17 cellular contexts compared by ENCODE assay signal in genomic region chr6:157546366-157546765, GRCh38.
A peak's percentile ranks its signal among the peaks of the same experiment; 100 is the strongest.
DNase-seq lines count a peak whose midpoint lies in the region; ATAC-seq and TF ChIP-seq lines count a peak whose summit lies in the region.
"Had no signal": no experiment of that assay in that cellular context is flagged by ENCODE, and none has a peak within 500 bp of the region (broad histone marks: within the 10 kb centered on the region; RNA-seq: fewer than 3 reads in every experiment).

No MANE protein-coding gene starts in this region.

- CTCF ChIA-PET in A673 (lab: Charles Lee), result interaction anchor here (0.6 kb wide), 1 partner anchor 564 kb away, joined by 3 read pairs; no protein-coding TSS in a partner anchor

- peaks cover 35% of the 10 kb centered on the region for H3K4me1 Mint-ChIP-seq in nephron
- peaks cover 38 to 51% of the 10 kb centered on the region in 2 donors for H3K4me1 Mint-ChIP-seq in stimulated activated naive B cell treated with anti-CD40 and anti-IgM and Interleukin-4, amounts not matched to agents 10 μg/mL and 1 μg/mL and 100 μg/mL, for 72 hours

- no peak for TF ChIP-seq CTCF in A673 (conservative IDR thresholded peaks at IDR 0.05; ENCODE audit: low read depth, low read length)
- no peak for TF ChIP-seq CTCF in nephron (IDR thresholded peaks at IDR 0.05; ENCODE audit: unreplicated experiment in 3 of 3)
- no peak for TF ChIP-seq CTCF in brain microvascular endothelial cell (IDR thresholded peaks at IDR 0.05; ENCODE audit: low read depth, low read length, missing control alignments)

- peaks cover 4% of the 10 kb centered on the region for H3K27me3 Mint-ChIP-seq in nephron (ENCODE audit: low read depth)
- H3K27me3 Mint-ChIP-seq in stimulated activated naive B cell treated with anti-CD40 and anti-IgM and Interleukin-4, amounts not matched to agents 10 μg/mL and 1 μg/mL and 100 μg/mL, for 72 hours, result no peaks in the 10 kb centered on the region
- H3K27me3 Mint-ChIP-seq: CD4-positive, alpha-beta memory T cell had no signal

- in situ Hi-C loops in brain microvascular endothelial cell (cut with HindIII; ENCODE audit: low pct_ligation_motif_present, low sequenced_read_pairs), result no loop called here

- intact Hi-C loops in A673 (cut with micrococcal nuclease; ENCODE audit: unreplicated experiment), result no loop called here

- no peaks in the 10 kb centered on the region for H3K9me3 ChIP-seq in A673 (ENCODE audit: low read depth, low read length, poor library complexity, severe bottlenecking)
- H3K9me3 ChIP-seq: A549 had no signal

- peaks cover 21% of the 10 kb centered on the region for H3K36me3 Mint-ChIP-seq in nephron (ENCODE audit: low read depth)
- H3K36me3 Mint-ChIP-seq in stimulated activated naive B cell treated with anti-CD40 and anti-IgM and Interleukin-4, amounts not matched to agents 10 μg/mL and 1 μg/mL and 100 μg/mL, for 72 hours, result peaks cover 50 to 66% of the 10 kb centered on the region in 2 donors

- peak; percentile 24 for DNase-seq in A673 (ENCODE audit: low spot score)
- peak; percentile 22 for DNase-seq in astrocyte of the hippocampus (ENCODE audit: low read depth, low spot score)
- DNase-seq in stimulated activated naive B cell treated with anti-CD40 and anti-IgM and Interleukin-4, amounts not matched to agents 10 μg/mL and 1 μg/mL and 100 μg/mL, for 72 hours, result no peak
- no peak for DNase-seq in brain microvascular endothelial cell
- no peak for DNase-seq in cortex of kidney (lab: John Stamatoyannopoulos, UW)
- no peak for DNase-seq in NCI-H1694 (lab: John Stamatoyannopoulos, UW)
- DNase-seq: CD4-positive, alpha-beta memory T cell; DMS153; DMS79 treated with DMSO at 0.1 percent for 48 hours; GF-D8; H9 had no signal

- H3K36me3 ChIP-seq in A673 (ENCODE audit: insufficient read depth, low read length, poor library complexity, severe bottlenecking), result no peaks in the 10 kb centered on the region
- H3K36me3 ChIP-seq in brain microvascular endothelial cell (replicated peaks), result no peaks in the 10 kb centered on the region

- peaks cover 3% of the 10 kb centered on the region for H3K4me1 ChIP-seq in A673 (ENCODE audit: insufficient read depth, low read length, poor library complexity, severe bottlenecking)
- H3K4me1 ChIP-seq: A549 had no signal

- H3K27ac ChIP-seq in A673 (ENCODE audit: low read depth, low read length, poor library complexity, severe bottlenecking) (no peak overlapping the region), brain microvascular endothelial cell (no peak overlapping the region)
- H3K27ac ChIP-seq: 22Rv1, A549, BLaER1 had no signal

- BruUV-seq in A673 (replicated peaks; lab: Mats Ljungman, UMichigan), result no TSS peak

- peak overlapping the region; percentile 44 to 84 (median 67) for H3K27ac Mint-ChIP-seq in nephron
- H3K27ac Mint-ChIP-seq in stimulated activated naive B cell treated with anti-CD40 and anti-IgM and Interleukin-4, amounts not matched to agents 10 μg/mL and 1 μg/mL and 100 μg/mL, for 72 hours, result peak overlapping the region; percentile 27

- peaks cover 16% of the 10 kb centered on the region for H3K9me3 Mint-ChIP-seq in nephron
- H3K9me3 Mint-ChIP-seq in stimulated activated naive B cell treated with anti-CD40 and anti-IgM and Interleukin-4, amounts not matched to agents 10 μg/mL and 1 μg/mL and 100 μg/mL, for 72 hours, result no peaks in the 10 kb centered on the region

- POLR2A ChIA-PET in A673 (lab: Charles Lee; ENCODE audit: low non-redundant PET), result no interaction called here

- H3K27me3 ChIP-seq in A673 (replicated peaks; ENCODE audit: insufficient read depth, low read depth, low read length, poor library complexity) (no peaks in the 10 kb centered on the region), brain microvascular endothelial cell (replicated peaks) (no peaks in the 10 kb centered on the region)
- H3K27me3 ChIP-seq: BLaER1 had no signal

- ATAC-seq in stimulated activated naive B cell treated with anti-CD40 and anti-IgM and Interleukin-4, amounts not matched to agents 10 μg/mL and 1 μg/mL and 100 μg/mL, for 72 hours (replicated peaks), result no peak
- ATAC-seq: A549, HepG2 had no signal

- no peak overlapping the region for H3K4me3 ChIP-seq in A673 (ENCODE audit: low read depth, low read length, poor library complexity, severe bottlenecking)
- no peak overlapping the region for H3K4me3 ChIP-seq in brain microvascular endothelial cell (ENCODE audit: low read depth, low read length)
- H3K4me3 ChIP-seq: A549, BLaER1 had no signal

- no peak overlapping the region for H3K4me3 Mint-ChIP-seq in nephron
- no peak overlapping the region for H3K4me3 Mint-ChIP-seq in stimulated activated naive B cell treated with anti-CD40 and anti-IgM and Interleukin-4, amounts not matched to agents 10 μg/mL and 1 μg/mL and 100 μg/mL, for 72 hours
- H3K4me3 Mint-ChIP-seq: CD14-positive monocyte; CD4-positive, alpha-beta memory T cell; H9 had no signal

Comparison
In these comparisons a context has a peak if more than half of its experiments do, and no peak if none do; other contexts are left out.
1. DNase-seq: peak in A673 (single experiment) and astrocyte of the hippocampus (single experiment); none in stimulated activated naive B cell treated with anti-CD40 and anti-IgM and Interleukin-4, amounts not matched to agents 10 μg/mL and 1 μg/mL and 100 μg/mL, for 72 hours (single experiment), brain microvascular endothelial cell (single experiment), cortex of kidney (single experiment) and NCI-H1694 (single experiment).